In genomic region chr1:97202981-97203380, GRCh38 we compare ENCODE assay signal across 24 cellular contexts.
DNase-seq lines count a peak whose midpoint lies in the region; ATAC-seq, FAIRE-seq and TF ChIP-seq lines count a peak whose summit lies in the region.
"Had no signal": no experiment of that assay in that cellular context is flagged by ENCODE, and none has a peak within 500 bp of the region (broad histone marks: within the 10 kb centered on the region; RNA-seq: fewer than 3 reads in every experiment).

No MANE protein-coding gene starts in this region.

- no peaks in the 10 kb centered on the region for H3K36me3 Mint-ChIP-seq in endodermal cell (ENCODE audit: low read depth)
- no peaks in the 10 kb centered on the region for H3K36me3 Mint-ChIP-seq in activated CD8-positive, alpha-beta T cell treated with anti-CD3 and anti-CD28 coated beads, Interleukin-2, amount 10 ng/mL, durations not matched to agents 7 days and 5 days (ENCODE audit: low read depth)
- H3K36me3 Mint-ChIP-seq: IgD-negative memory B cell had no signal

- no peak overlapping the region for H3K14ac ChIP-seq in neuronal stem cell (ENCODE audit: low read length)

- no peak overlapping the region for H3K27ac Mint-ChIP-seq in endodermal cell
- H3K27ac Mint-ChIP-seq in activated CD8-positive, alpha-beta T cell treated with anti-CD3 and anti-CD28 coated beads, Interleukin-2, amount 10 ng/mL, durations not matched to agents 7 days and 5 days = no peak overlapping the region
- H3K27ac Mint-ChIP-seq: IgD-negative memory B cell had no signal

- no peak overlapping the region for H3K18ac ChIP-seq in neuronal stem cell (ENCODE audit: low read length)

- peak overlapping the region; percentile 1 for H2AFZ ChIP-seq in neuronal stem cell (ENCODE audit: low read length)

- no peak overlapping the region for H3K23ac ChIP-seq in neuronal stem cell (ENCODE audit: low read depth, low read length, poor library complexity)

- H2BK120ac ChIP-seq in neuronal stem cell (ENCODE audit: low read depth, low read length) = no peak overlapping the region

- H3K9ac ChIP-seq in endodermal cell (ENCODE audit: extremely low read depth, low read length, poor library complexity, severe bottlenecking) = no peak overlapping the region
- H3K9ac ChIP-seq in neuronal stem cell (ENCODE audit: low read depth, low read length, poor library complexity) = no peak overlapping the region
- H3K9ac ChIP-seq: SK-N-SH had no signal

- no peak overlapping the region for H3K4ac ChIP-seq in neuronal stem cell (ENCODE audit: low read length)

- H3K4me3 Mint-ChIP-seq in endodermal cell = no peak overlapping the region
- no peak overlapping the region for H3K4me3 Mint-ChIP-seq in activated CD8-positive, alpha-beta T cell treated with anti-CD3 and anti-CD28 coated beads, Interleukin-2, amount 10 ng/mL, durations not matched to agents 7 days and 5 days
- H3K4me3 Mint-ChIP-seq: IgD-negative memory B cell had no signal

- H2BK15ac ChIP-seq in neuronal stem cell (ENCODE audit: low read length) = no peak overlapping the region

- no peaks in the 10 kb centered on the region for H3K27me3 ChIP-seq in endodermal cell (ENCODE audit: control insufficient read depth, insufficient read depth, low read length, poor library complexity, severe bottlenecking)
- no peaks in the 10 kb centered on the region for H3K27me3 ChIP-seq in neuronal stem cell (ENCODE audit: control insufficient read depth in 3 of 3, insufficient read depth in 3 of 3, low read depth in 1 of 3, low read length in 3 of 3)
- H3K27me3 ChIP-seq: Peyer's patch had no signal

- CTCF ChIA-PET in activated CD8-positive, alpha-beta T cell treated with anti-CD3 and anti-CD28 coated beads, Interleukin-2, amount 10 ng/mL, durations not matched to agents 7 days and 5 days (lab: Charles Lee) = no interaction called here

- no peak for FAIRE-seq in urothelium cell line (lab: Jason Lieb, UNC)
- FAIRE-seq: GM18507 had no signal

- H3K27me3 Mint-ChIP-seq in endodermal cell (ENCODE audit: insufficient read depth) = no peaks in the 10 kb centered on the region
- H3K27me3 Mint-ChIP-seq in activated CD8-positive, alpha-beta T cell treated with anti-CD3 and anti-CD28 coated beads, Interleukin-2, amount 10 ng/mL, durations not matched to agents 7 days and 5 days (ENCODE audit: low read depth) = no peaks in the 10 kb centered on the region
- H3K27me3 Mint-ChIP-seq: IgD-negative memory B cell had no signal

- no peaks in the 10 kb centered on the region for H3K9me3 Mint-ChIP-seq in endodermal cell
- H3K9me3 Mint-ChIP-seq in activated CD8-positive, alpha-beta T cell treated with anti-CD3 and anti-CD28 coated beads, Interleukin-2, amount 10 ng/mL, durations not matched to agents 7 days and 5 days (ENCODE audit: insufficient read depth) = no peaks in the 10 kb centered on the region
- H3K9me3 Mint-ChIP-seq: IgD-negative memory B cell had no signal

- H2BK5ac ChIP-seq in neuronal stem cell (ENCODE audit: low read length) = no peak overlapping the region

- no peaks in the 10 kb centered on the region for H3K79me1 ChIP-seq in neuronal stem cell (ENCODE audit: low read depth, low read length)

- no peaks in the 10 kb centered on the region for H3K9me3 ChIP-seq in endodermal cell (ENCODE audit: control insufficient read depth, low read length)
- H3K9me3 ChIP-seq in neuronal stem cell (replicated peaks in 1 of 2; ENCODE audit: control insufficient read depth in 2 of 2, insufficient read depth in 1 of 2, low read depth in 1 of 2, low read length in 2 of 2) = no peaks in the 10 kb centered on the region
- H3K9me3 ChIP-seq: Peyer's patch, SK-N-SH had no signal

- H4K8ac ChIP-seq in neuronal stem cell (ENCODE audit: low read depth, low read length) = no peak overlapping the region

- H3K4me3 ChIP-seq in endodermal cell (ENCODE audit: low read length) (peak overlapping the region; percentile 11), neuronal stem cell (ENCODE audit: low read length in 2 of 2) (no peak overlapping the region)
- H3K4me3 ChIP-seq: Peyer's patch had no signal

- no peak for ATAC-seq in activated CD8-positive, alpha-beta T cell treated with anti-CD3 and anti-CD28 coated beads, Interleukin-2, amount 10 ng/mL, durations not matched to agents 7 days and 5 days
- ATAC-seq: HCT116 had no signal

- no peak overlapping the region for H4K91ac ChIP-seq in neuronal stem cell (ENCODE audit: low read depth, low read length, poor library complexity)

- H2BK12ac ChIP-seq in neuronal stem cell (ENCODE audit: low read length) = no peak overlapping the region

- H3K36me3 ChIP-seq in endodermal cell (ENCODE audit: control insufficient read depth, insufficient read depth, low read length) (no peaks in the 10 kb centered on the region), neuronal stem cell (replicated peaks in 1 of 2; ENCODE audit: control insufficient read depth in 2 of 2, insufficient read depth in 2 of 2, low read length in 2 of 2) (no peaks in the 10 kb centered on the region)
- H3K36me3 ChIP-seq: Peyer's patch had no signal

- POLR2A ChIA-PET in activated CD8-positive, alpha-beta T cell treated with anti-CD3 and anti-CD28 coated beads, Interleukin-2, amount 10 ng/mL, durations not matched to agents 7 days and 5 days (lab: Charles Lee) = no interaction called here

- no peak overlapping the region for H3K4me2 ChIP-seq in neuronal stem cell (ENCODE audit: insufficient read depth, low read length, poor library complexity, severe bottlenecking)
- H3K4me2 ChIP-seq: SK-N-SH had no signal

- DNase-seq in NCI-H82 (lab: John Stamatoyannopoulos, UW) (peak; percentile 6), NCI-H82 treated with DMSO at 0.1 percent for 48 hours (lab: John Stamatoyannopoulos, UW; ENCODE audit: unreplicated experiment) (no peak), NCI-H69 (lab: John Stamatoyannopoulos, UW) (peak; percentile 21), endodermal cell (no peak), neuronal stem cell (ENCODE audit: low spot score) (no peak), urothelium cell line (ENCODE audit: low spot score) (no peak), mesenteric fat pad (ENCODE audit: low spot score) (no peak)
- DNase-seq in activated CD8-positive, alpha-beta T cell treated with anti-CD3 and anti-CD28 coated beads, Interleukin-2, amount 10 ng/mL, durations not matched to agents 7 days and 5 days = no peak
- DNase-seq: Calu3, GOT3, NCI-H1092, NCI-H1417 treated with DMSO at 0.1 percent for 48 hours, NCI-H1694 treated with DMSO at 0.1 percent for 48 hours, NCI-H2081, NCI-H2171 treated with DMSO at 0.1 percent for 48 hours, NCI-H524, NCI-H774, Peyer's patch, SIG-M5, SK-N-SH, SW 1271 had no signal

- no peak overlapping the region for H3K27ac ChIP-seq in endodermal cell (ENCODE audit: low read depth, low read length)
- no peak overlapping the region for H3K27ac ChIP-seq in neuronal stem cell (replicated peaks; ENCODE audit: low read length)
- H3K27ac ChIP-seq: Peyer's patch had no signal

- H3K4me1 Mint-ChIP-seq in endodermal cell = peaks cover 41% of the 10 kb centered on the region
- H3K4me1 Mint-ChIP-seq in activated CD8-positive, alpha-beta T cell treated with anti-CD3 and anti-CD28 coated beads, Interleukin-2, amount 10 ng/mL, durations not matched to agents 7 days and 5 days (ENCODE audit: low read depth) = no peaks in the 10 kb centered on the region
- H3K4me1 Mint-ChIP-seq: IgD-negative memory B cell had no signal

- no peak for TF ChIP-seq CTCF in endodermal cell (conservative IDR thresholded peaks at IDR 0.05)

- H2AK5ac ChIP-seq in neuronal stem cell (ENCODE audit: low read depth, low read length) = no peak overlapping the region

- WGBS in endodermal cell (ENCODE audit: insufficient coverage in 1 of 2, insufficient read length in 1 of 2), 2 experiments = 75% methylated on average over 1 of the region's 1 CpG; no CpG with 5 or more reads in 1 of the 2 experiments
- no CpG with 5 or more reads among the region's 1 CpG for WGBS in neuronal stem cell (ENCODE audit: extremely low coverage in 2 of 2, insufficient read length in 2 of 2, insufficient replicate concordance in 1 of 2), 2 donors

- H3K4me1 ChIP-seq in endodermal cell (ENCODE audit: control insufficient read depth, insufficient read depth, low read length) (peaks cover 19% of the 10 kb centered on the region), neuronal stem cell (ENCODE audit: control insufficient read depth in 2 of 2, insufficient read depth in 1 of 2, low read depth in 1 of 2, low read length in 2 of 2) (peaks cover 6 to 9% of the 10 kb centered on the region in 2 donors)
- H3K4me1 ChIP-seq: Peyer's patch had no signal

Comparison
In these comparisons a context has a peak if more than half of its experiments do, and no peak if none do; other contexts are left out.
1. DNase-seq: peak in NCI-H82 (single experiment) and NCI-H69 (single experiment); none in NCI-H82 treated with DMSO at 0.1 percent for 48 hours (single experiment), endodermal cell (single experiment), neuronal stem cell (single experiment), urothelium cell line (single experiment), activated CD8-positive, alpha-beta T cell treated with anti-CD3 and anti-CD28 coated beads, Interleukin-2, amount 10 ng/mL, durations not matched to agents 7 days and 5 days (single experiment) and mesenteric fat pad (single experiment).